In the genomic region with DNA sequence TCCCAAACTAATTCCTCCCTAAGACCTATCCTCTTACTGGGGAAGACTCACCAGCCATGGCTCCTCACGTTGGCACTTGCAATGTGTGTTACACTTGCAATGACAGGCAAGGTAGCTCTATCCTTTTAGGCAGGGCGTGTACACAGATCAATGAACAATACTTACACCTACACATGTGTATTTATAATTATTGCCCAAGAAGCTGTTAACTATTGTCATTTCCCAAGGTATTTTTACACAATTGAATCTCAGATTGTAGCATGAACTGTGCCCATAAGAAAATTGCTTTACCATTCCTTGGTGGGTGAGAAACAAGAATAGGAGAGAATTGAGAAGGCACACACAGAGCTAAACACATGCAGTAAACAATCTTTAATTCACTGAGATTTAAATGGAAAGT, we compare ENCODE assay signal across 20 cellular contexts. TPM values are rescaled to one million over a fixed set of nuclear protein-coding genes. Genes with fewer than 3 reads are reported as not detected.
DNase-seq lines count a peak whose midpoint lies in the region; ATAC-seq and TF ChIP-seq lines count a peak whose summit lies in the region.
"Had no signal": no experiment of that assay in that cellular context is flagged by ENCODE, and none has a peak within 500 bp of the region (broad histone marks: within the 10 kb centered on the region; RNA-seq: fewer than 3 reads in every experiment).

A gene with protein sequence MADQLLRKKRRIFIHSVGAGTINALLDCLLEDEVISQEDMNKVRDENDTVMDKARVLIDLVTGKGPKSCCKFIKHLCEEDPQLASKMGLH (minus strand): TSS at position 101 of the 400 bp plus-strand sequence. CDS start 43 bp downstream, at position 58.

- H4K20me1 ChIP-seq in GM23338 (replicated peaks; ENCODE audit: insufficient read depth) (no peaks in the 10 kb centered on the region), PC-9 (ENCODE audit: insufficient read depth) (no peaks in the 10 kb centered on the region)
- H4K20me1 ChIP-seq: BLaER1 had no signal

- H3K4me1 ChIP-seq in GM23338 (ENCODE audit: insufficient read depth) (no peaks in the 10 kb centered on the region), PC-9 (replicated peaks; ENCODE audit: insufficient read depth) (no peaks in the 10 kb centered on the region), foreskin keratinocyte (peaks cover 5% of the 10 kb centered on the region)
- H3K4me1 ChIP-seq: BLaER1 had no signal

- H3K27me3 ChIP-seq in GM23338 (ENCODE audit: insufficient read depth) (no peaks in the 10 kb centered on the region), PC-9 (ENCODE audit: insufficient read depth, low read depth) (no peaks in the 10 kb centered on the region), foreskin keratinocyte (no peaks in the 10 kb centered on the region)
- H3K27me3 ChIP-seq: BLaER1 had no signal

- H3K9me3 Mint-ChIP-seq in GM23338 (peaks cover 5% of the 10 kb centered on the region; the same call in 2 of the 3 replicates), progenitor cell of endocrine pancreas (ENCODE audit: low read depth) (peaks cover 5% of the 10 kb centered on the region)

- intact Hi-C loops in PC-9 (cut with micrococcal nuclease; ENCODE audit: unreplicated experiment): no loop called here

- DNase-seq in GM23338 (ENCODE audit: low spot score): no peak
- no peak for DNase-seq in PC-9
- no peak for DNase-seq in foreskin keratinocyte
- no peak for DNase-seq in progenitor cell of endocrine pancreas (ENCODE audit: low spot score, unreplicated experiment)
- no peak for DNase-seq in NK-92 treated with Interleukin-12 subunit alpha and Interleukin-12 subunit beta, amount 100 ng/mL, for 24 hours (lab: John Stamatoyannopoulos, UW)
- no peak for DNase-seq in SW 1271 (lab: John Stamatoyannopoulos, UW)
- DNase-seq: 8988T; CD4-positive, alpha-beta memory T cell; DMS153; DMS79; GDM1; GM23248; HCEC 1CT had no signal

- TF ChIP-seq CTCF in GM23338 (conservative IDR thresholded peaks at IDR 0.05; ENCODE audit: low read depth in 2 of 2) (no peak), PC-9 (conservative IDR thresholded peaks at IDR 0.05) (no peak), foreskin keratinocyte (conservative IDR thresholded peaks at IDR 0.05) (no peak), progenitor cell of endocrine pancreas (IDR thresholded peaks at IDR 0.05; ENCODE audit: unreplicated experiment) (no peak)

- no peaks in the 10 kb centered on the region for H3K36me3 ChIP-seq in GM23338 (ENCODE audit: insufficient read depth)
- no peaks in the 10 kb centered on the region for H3K36me3 ChIP-seq in PC-9 (ENCODE audit: low read depth)
- H3K36me3 ChIP-seq: BLaER1 had no signal

- CTCF ChIA-PET in PC-9 (lab: Charles Lee): no interaction called here

- no peaks in the 10 kb centered on the region for H3K27me3 Mint-ChIP-seq in GM23338 (ENCODE audit: insufficient read depth, low read depth, poor library complexity)
- no peaks in the 10 kb centered on the region for H3K27me3 Mint-ChIP-seq in progenitor cell of endocrine pancreas

- no peaks in the 10 kb centered on the region for H3F3A ChIP-seq in GM23338 (replicated peaks; ENCODE audit: low read depth)
- no peaks in the 10 kb centered on the region for H3F3A ChIP-seq in PC-9 (ENCODE audit: insufficient read depth, low read depth)

- no TSS peak for BruUV-seq in PC-9 (replicated peaks; lab: Mats Ljungman, UMichigan)

- no peaks in the 10 kb centered on the region for H3K9me3 ChIP-seq in PC-9 (ENCODE audit: insufficient read depth, low read depth)
- H3K9me3 ChIP-seq: BLaER1 had no signal

- H3K4me3 Mint-ChIP-seq in GM23338 (no peak within 1 kb of the TSS), progenitor cell of endocrine pancreas (ENCODE audit: low read depth) (no peak within 1 kb of the TSS)
- H3K4me3 Mint-ChIP-seq: CD14-positive monocyte; CD4-positive, alpha-beta memory T cell had no signal

- peaks cover 8% of the 10 kb centered on the region; the same call in 1 of the 2 replicates for H3K9me2 ChIP-seq in GM23338 (ENCODE audit: insufficient read depth)
- H3K9me2 ChIP-seq in PC-9 (ENCODE audit: insufficient read depth): 0 out of 2 replicates have a peak, but pooled peaks cover 4% of the 10 kb centered on the region

- H3K4me2 ChIP-seq in GM23338 (no peak within 1 kb of the TSS), PC-9 (no peak within 1 kb of the TSS)
- H3K4me2 ChIP-seq: BLaER1 had no signal

- H3K4me3 ChIP-seq in GM23338 (no peak within 1 kb of the TSS), PC-9 (no peak within 1 kb of the TSS)
- H3K4me3 ChIP-seq: BLaER1, GM23248 had no signal

- peaks cover 2% of the 10 kb centered on the region; the same call in 1 of the 3 replicates for H3K36me3 Mint-ChIP-seq in GM23338 (ENCODE audit: low read depth)
- no peaks in the 10 kb centered on the region for H3K36me3 Mint-ChIP-seq in progenitor cell of endocrine pancreas (ENCODE audit: insufficient read depth)
- H3K36me3 Mint-ChIP-seq: CD14-positive monocyte; CD4-positive, alpha-beta memory T cell had no signal

- no peak for ATAC-seq in GM23338
- peak; percentile 38 for ATAC-seq in foreskin keratinocyte
- no peak for ATAC-seq in GM21576 (IDR thresholded peaks at IDR 0.05; ENCODE audit: unreplicated experiment)
- no peak for ATAC-seq in GM19397 (IDR thresholded peaks at IDR 0.05; ENCODE audit: unreplicated experiment)

- H3K27ac Mint-ChIP-seq in GM23338 (0 out of 2 replicates have a peak within 1 kb of the TSS, but pooled peaks have one; percentile 58), progenitor cell of endocrine pancreas (peak within 1 kb of the TSS; percentile 84)
- H3K27ac Mint-ChIP-seq: CD14-positive monocyte; CD4-positive, alpha-beta memory T cell had no signal

- no peak within 1 kb of the TSS for H3K27ac ChIP-seq in GM23338 (ENCODE audit: low read depth)
- H3K27ac ChIP-seq in PC-9: no peak within 1 kb of the TSS
- H3K27ac ChIP-seq in foreskin keratinocyte: no peak within 1 kb of the TSS
- H3K27ac ChIP-seq: BLaER1, GM23248 had no signal

- H3K79me2 ChIP-seq in GM23338 (replicated peaks; ENCODE audit: insufficient read depth) (no peaks in the 10 kb centered on the region), PC-9 (ENCODE audit: low read depth) (no peaks in the 10 kb centered on the region)

- H3K4me1 Mint-ChIP-seq in GM23338: no peaks in the 10 kb centered on the region
- no peaks in the 10 kb centered on the region for H3K4me1 Mint-ChIP-seq in progenitor cell of endocrine pancreas (ENCODE audit: low read depth)

- POLR2A ChIA-PET in PC-9 (lab: Charles Lee; ENCODE audit: unreplicated experiment): no interaction called here

- H2AFZ ChIP-seq in GM23338: no peak within 1 kb of the TSS; the same call in 1 of the 2 replicates
- 0 out of 2 replicates have a peak within 1 kb of the TSS, but pooled peaks have one; percentile 12 for H2AFZ ChIP-seq in PC-9
- H2AFZ ChIP-seq: GM23248 had no signal

TF ChIP-seq in GM23338, 12 proteins besides CTCF, POLR2A, EP300 and RAD21:
- no peak for TF ChIP-seq JUNB (IDR thresholded peaks at IDR 0.05; ENCODE audit: unreplicated experiment)

RNA-seq across cellular contexts. Expression of the gene that starts here (rescaled TPM):
- total RNA-seq in GM23338 (2014; rRNA removed; shearing (Covaris generic)): not detected in 2 replicates
- polyA plus RNA-seq in GM23338 (2016; fragmentation: Nextera tagmentation; extraction: Ambion mirVana) (not detected in 2 replicates), foreskin keratinocyte (0.65 and 1.2 TPM in 2 replicates)
- total RNA-seq in PC-9 (2021) (not detected in 2 replicates), foreskin keratinocyte (0.48 and 0.78 TPM in 2 replicates), progenitor cell of endocrine pancreas (not detected in 2 replicates)
- total RNA-seq: A673; CD4-positive, alpha-beta memory T cell; GM23248; HT-29 had no signal
- polyA plus RNA-seq: AG04450; CD14-positive monocyte; CD4-positive, alpha-beta memory T cell; GM23248 had no signal
